In the genomic region with DNA sequence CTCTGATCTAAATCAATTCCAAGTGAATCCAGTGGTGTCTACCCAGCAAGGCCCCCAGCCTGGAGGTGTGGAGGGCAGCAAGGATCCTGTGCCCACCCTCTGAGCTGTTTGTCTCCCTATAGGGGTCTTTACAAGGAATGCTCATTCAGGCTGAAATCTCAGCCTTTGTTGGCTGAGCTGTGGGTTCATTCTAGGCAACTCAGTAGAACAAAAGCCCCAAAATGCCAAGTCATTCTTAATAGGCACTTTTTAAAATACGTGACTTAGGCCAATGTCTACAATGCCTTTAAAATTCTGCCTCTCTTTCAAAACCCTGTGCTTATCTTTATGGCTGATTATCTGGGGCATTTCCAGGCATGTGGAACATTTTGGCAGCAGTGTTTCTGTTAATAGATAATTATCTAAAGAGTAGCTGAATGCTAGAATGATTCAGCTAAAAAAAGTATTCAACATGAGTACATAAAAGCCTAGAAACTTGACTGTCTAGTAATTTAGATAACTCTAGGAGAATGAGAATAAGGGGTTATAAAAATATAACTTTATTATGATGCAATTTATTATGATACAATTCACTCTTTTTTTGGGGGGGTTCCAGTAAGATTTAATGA, we compare ENCODE assay signal across 8 cellular contexts. TPM values are rescaled to one million over a fixed set of nuclear protein-coding genes. Genes with fewer than 3 reads are reported as not detected.
DNase-seq lines count a peak whose midpoint lies in the region; ATAC-seq and TF ChIP-seq lines count a peak whose summit lies in the region.
"Had no signal": no experiment of that assay in that cellular context is flagged by ENCODE, and none has a peak within 500 bp of the region (broad histone marks: within the 10 kb centered on the region; RNA-seq: fewer than 3 reads in every experiment).

No MANE protein-coding gene starts in this region.

- CTCF ChIA-PET in activated CD8-positive, alpha-beta T cell treated with anti-CD3 and anti-CD28 coated beads, Interleukin-2, amount 10 ng/mL, durations not matched to agents 7 days and 5 days (lab: Charles Lee) = no interaction called here

- H3K36me3 ChIP-seq in HUES64 (ENCODE audit: insufficient read depth, low read length) = no peaks in the 10 kb centered on the region
- no peaks in the 10 kb centered on the region for H3K36me3 ChIP-seq in prostate gland

- H3K27me3 ChIP-seq in HUES64 (ENCODE audit: insufficient read depth, low read length) = no peaks in the 10 kb centered on the region
- no peaks in the 10 kb centered on the region for H3K27me3 ChIP-seq in prostate gland (replicated peaks; ENCODE audit: insufficient read depth)

- H3K4me1 ChIP-seq in HUES64 (ENCODE audit: insufficient read depth, low read length) = peaks cover 7% of the 10 kb centered on the region; the same call in 1 of the 2 replicates
- no peaks in the 10 kb centered on the region for H3K4me1 ChIP-seq in prostate gland (replicated peaks)

- no peaks in the 10 kb centered on the region for H3K9me3 ChIP-seq in HUES64 (ENCODE audit: insufficient read depth, low read depth, low read length)
- H3K9me3 ChIP-seq in prostate gland = no peaks in the 10 kb centered on the region

- H3K27me3 Mint-ChIP-seq in activated CD8-positive, alpha-beta T cell treated with anti-CD3 and anti-CD28 coated beads, Interleukin-2, amount 10 ng/mL, durations not matched to agents 7 days and 5 days (ENCODE audit: low read depth) = peaks cover 34% of the 10 kb centered on the region

- H3K4me3 ChIP-seq in HUES64 (ENCODE audit: low read length) = no peak overlapping the region
- H3K4me3 ChIP-seq in prostate gland = no peak overlapping the region

- no peak overlapping the region for H3K4me3 Mint-ChIP-seq in activated CD8-positive, alpha-beta T cell treated with anti-CD3 and anti-CD28 coated beads, Interleukin-2, amount 10 ng/mL, durations not matched to agents 7 days and 5 days

- WGBS in HUES64 = 69% methylated on average over 1 of the region's 1 CpG
- 9% methylated on average over 1 of the region's 1 CpG for WGBS in prostate gland

- H3K9ac ChIP-seq in HUES64 (ENCODE audit: low read depth, low read length) = peak overlapping the region; percentile 60; the same call in 1 of the 2 replicates

- ATAC-seq in activated CD8-positive, alpha-beta T cell treated with anti-CD3 and anti-CD28 coated beads, Interleukin-2, amount 10 ng/mL, durations not matched to agents 7 days and 5 days = no peak

- no peaks in the 10 kb centered on the region for H3K9me3 Mint-ChIP-seq in activated CD8-positive, alpha-beta T cell treated with anti-CD3 and anti-CD28 coated beads, Interleukin-2, amount 10 ng/mL, durations not matched to agents 7 days and 5 days (ENCODE audit: insufficient read depth)

- H3K4me1 Mint-ChIP-seq in activated CD8-positive, alpha-beta T cell treated with anti-CD3 and anti-CD28 coated beads, Interleukin-2, amount 10 ng/mL, durations not matched to agents 7 days and 5 days (ENCODE audit: low read depth) = no peaks in the 10 kb centered on the region

- intact Hi-C loops in prostate gland (cut with DNase I) = no loop called here

- DNase-seq in dedifferentiated amniotic fluid mesenchymal stem cell (ENCODE audit: extremely low spot score) (peak; percentile 94), prostate gland (ENCODE audit: low spot score) (peak; percentile 78), NK-92 (lab: John Stamatoyannopoulos, UW; ENCODE audit: unreplicated experiment) (no peak)
- DNase-seq in stimulated activated CD4-positive, alpha-beta T cell treated with anti-CD3 and anti-CD28 coated beads, Interleukin-15, amount 100 ng/mL, for 24 hours = no peak
- no peak for DNase-seq in activated CD8-positive, alpha-beta T cell treated with anti-CD3 and anti-CD28 coated beads, Interleukin-2, amount 10 ng/mL, durations not matched to agents 7 days and 5 days
- DNase-seq: stimulated activated CD4-positive, alpha-beta T cell treated with anti-CD3 and anti-CD28 coated beads, Interleukin-4, amount 100 ng/mL, for 1 hour had no signal

- TF ChIP-seq CTCF in prostate gland (IDR thresholded peaks at IDR 0.05) = no peak

- H3K27ac Mint-ChIP-seq in activated CD8-positive, alpha-beta T cell treated with anti-CD3 and anti-CD28 coated beads, Interleukin-2, amount 10 ng/mL, durations not matched to agents 7 days and 5 days = no peak overlapping the region

- no peaks in the 10 kb centered on the region for H3K36me3 Mint-ChIP-seq in activated CD8-positive, alpha-beta T cell treated with anti-CD3 and anti-CD28 coated beads, Interleukin-2, amount 10 ng/mL, durations not matched to agents 7 days and 5 days (ENCODE audit: low read depth)

- TF ChIP-seq POLR2A in prostate gland (IDR thresholded peaks at IDR 0.05) = no peak

- H3K27ac ChIP-seq in HUES64 (ENCODE audit: low read depth, low read length) (peak overlapping the region; percentile 79), prostate gland (peak overlapping the region in 1 of 2 donors; percentile 31)

- POLR2A ChIA-PET in activated CD8-positive, alpha-beta T cell treated with anti-CD3 and anti-CD28 coated beads, Interleukin-2, amount 10 ng/mL, durations not matched to agents 7 days and 5 days (lab: Charles Lee) = no interaction called here

RNA-seq across cellular contexts. Expression of a gene that starts 7.4 kb away (rescaled TPM):
- not detected for polyA plus RNA-seq in HUES64 (2013, experiment 1 of 2)
- not detected for polyA plus RNA-seq in HUES64 (2013, experiment 2 of 2)
- 1 to 10 TPM in 1 of 2 donors, under 1 TPM in 1; 0.85 to 6.6 TPM for total RNA-seq in prostate gland
- not detected for total RNA-seq in activated CD8-positive, alpha-beta T cell treated with anti-CD3 and anti-CD28 coated beads, Interleukin-2, amount 10 ng/mL, durations not matched to agents 7 days and 5 days
- total RNA-seq: glomerular endothelial cell had no signal

RNA-seq across cellular contexts. Expression of a gene that starts 12.6 kb away (rescaled TPM):
- polyA plus RNA-seq in HUES64 (2013, experiment 1 of 2) = not detected
- polyA plus RNA-seq in HUES64 (2013, experiment 2 of 2) = not detected
- total RNA-seq in prostate gland = under 1 TPM in 1 of 2 donors, not detected in 1; 0.41 TPM
- total RNA-seq in activated CD8-positive, alpha-beta T cell treated with anti-CD3 and anti-CD28 coated beads, Interleukin-2, amount 10 ng/mL, durations not matched to agents 7 days and 5 days = not detected
- total RNA-seq: glomerular endothelial cell had no signal

RNA-seq across cellular contexts. Expression of a gene that starts 18.4 kb away (rescaled TPM):
- not detected for polyA plus RNA-seq in HUES64 (2013, experiment 1 of 2)
- polyA plus RNA-seq in HUES64 (2013, experiment 2 of 2) = not detected
- total RNA-seq in prostate gland = not detected
- total RNA-seq in activated CD8-positive, alpha-beta T cell treated with anti-CD3 and anti-CD28 coated beads, Interleukin-2, amount 10 ng/mL, durations not matched to agents 7 days and 5 days = not detected

RNA-seq across cellular contexts. Expression of a gene that starts 18.4 kb away (rescaled TPM):
- polyA plus RNA-seq in HUES64 (2013, experiment 1 of 2) = not detected
- polyA plus RNA-seq in HUES64 (2013, experiment 2 of 2) = not detected
- under 1 TPM in 1 of 2 donors, not detected in 1; 0.46 TPM for total RNA-seq in prostate gland
- total RNA-seq in activated CD8-positive, alpha-beta T cell treated with anti-CD3 and anti-CD28 coated beads, Interleukin-2, amount 10 ng/mL, durations not matched to agents 7 days and 5 days = not detected
- total RNA-seq: glomerular endothelial cell had no signal

RNA-seq across cellular contexts. Expression of a gene that starts 28.4 kb away (rescaled TPM):
- polyA plus RNA-seq in HUES64 (2013, experiment 1 of 2) = not detected
- not detected for polyA plus RNA-seq in HUES64 (2013, experiment 2 of 2)
- not detected for total RNA-seq in prostate gland
- not detected for total RNA-seq in activated CD8-positive, alpha-beta T cell treated with anti-CD3 and anti-CD28 coated beads, Interleukin-2, amount 10 ng/mL, durations not matched to agents 7 days and 5 days
- total RNA-seq: glomerular endothelial cell had no signal

Comparison
In these comparisons a context has a peak if more than half of its experiments do, and no peak if none do; other contexts are left out.
1. DNase-seq: peak in dedifferentiated amniotic fluid mesenchymal stem cell (single experiment) and prostate gland (single experiment); none in stimulated activated CD4-positive, alpha-beta T cell treated with anti-CD3 and anti-CD28 coated beads, Interleukin-15, amount 100 ng/mL, for 24 hours (single experiment), activated CD8-positive, alpha-beta T cell treated with anti-CD3 and anti-CD28 coated beads, Interleukin-2, amount 10 ng/mL, durations not matched to agents 7 days and 5 days (single experiment) and NK-92 (single experiment).